Comparison of ENCODE assay signal across 8 cellular contexts in genomic region chr18:23585007-23585871, GRCh38. TPM values are rescaled to one million over a fixed set of nuclear protein-coding genes. Genes with fewer than 3 reads are reported as not detected.
DNase-seq lines count a peak whose midpoint lies in the region; FAIRE-seq and TF ChIP-seq lines count a peak whose summit lies in the region.

No MANE protein-coding gene starts in this region.

- no peak for TF ChIP-seq POLR2A in H54 (IDR thresholded peaks at IDR 0.05; ENCODE audit: low read depth, low read length)

- H3K27me3 ChIP-seq in Loucy (ENCODE audit: insufficient read depth, low read length, poor library complexity, severe bottlenecking) = no peaks in the 10 kb centered on the region
- H3K27me3 ChIP-seq in skeletal muscle satellite cell (ENCODE audit: control insufficient read depth, insufficient read depth, low read length) = no peaks in the 10 kb centered on the region

- no peaks in the 10 kb centered on the region for H3K9me3 ChIP-seq in ES-I3 (ENCODE audit: control insufficient read depth, insufficient read depth, low read length)
- H3K9me3 ChIP-seq in Loucy (ENCODE audit: insufficient read depth, low read depth, low read length) = no peaks in the 10 kb centered on the region
- no peaks in the 10 kb centered on the region for H3K9me3 ChIP-seq in skeletal muscle satellite cell (replicated peaks; ENCODE audit: low read length)

- peaks cover 16% of the 10 kb centered on the region for H3K36me3 Mint-ChIP-seq in activated naive CD8-positive, alpha-beta T cell treated with anti-CD3 and anti-CD28 coated beads for 36 hours

- H3K36me3 ChIP-seq in ES-I3 (ENCODE audit: insufficient read depth, low read length) = no peaks in the 10 kb centered on the region; the same call in 1 of the 2 replicates
- H3K36me3 ChIP-seq in Loucy (ENCODE audit: insufficient read depth, low read length) = no peaks in the 10 kb centered on the region
- H3K36me3 ChIP-seq in skeletal muscle satellite cell (ENCODE audit: insufficient read depth, low read length) = no peaks in the 10 kb centered on the region

- H3K4me3 Mint-ChIP-seq in activated naive CD8-positive, alpha-beta T cell treated with anti-CD3 and anti-CD28 coated beads for 36 hours = peak overlapping the region; percentile 93

- H3K4me3 ChIP-seq in Loucy (ENCODE audit: low read length, poor library complexity, severe bottlenecking) (peak overlapping the region; percentile 98), iPS-11a (ENCODE audit: low read depth, low read length) (peak overlapping the region; percentile 73), skeletal muscle satellite cell (ENCODE audit: low read length) (peak overlapping the region; percentile 94)

- H3K9me3 Mint-ChIP-seq in activated naive CD8-positive, alpha-beta T cell treated with anti-CD3 and anti-CD28 coated beads for 36 hours = no peaks in the 10 kb centered on the region

- no peaks in the 10 kb centered on the region for H3K9me2 ChIP-seq in Loucy (replicated peaks; ENCODE audit: low read depth, low read length)

- H3K4me1 Mint-ChIP-seq in activated naive CD8-positive, alpha-beta T cell treated with anti-CD3 and anti-CD28 coated beads for 36 hours = peaks cover 35% of the 10 kb centered on the region

- H3F3A ChIP-seq in Loucy (ENCODE audit: low read depth) = no peaks in the 10 kb centered on the region

- H2AFZ ChIP-seq in Loucy (ENCODE audit: low read length) = peak overlapping the region; percentile 96

- H3K9ac ChIP-seq in ES-I3 (ENCODE audit: low read depth, low read length) (peak overlapping the region; percentile 95), Loucy (ENCODE audit: low read depth, low read length, poor library complexity, severe bottlenecking) (peak overlapping the region; percentile 88), skeletal muscle satellite cell (ENCODE audit: low read depth, low read length) (peak overlapping the region; percentile 99)

- H3K4me1 ChIP-seq in ES-I3 (ENCODE audit: insufficient read depth, low read length) (peaks cover 11% of the 10 kb centered on the region), Loucy (ENCODE audit: insufficient read depth, low read length, poor library complexity, severe bottlenecking) (peaks cover 49% of the 10 kb centered on the region), skeletal muscle satellite cell (ENCODE audit: control insufficient read depth, insufficient read depth, low read length) (peaks cover 46% of the 10 kb centered on the region)

- DNase-seq in activated naive CD8-positive, alpha-beta T cell treated with anti-CD3 and anti-CD28 coated beads for 36 hours = peak; percentile 16
- DNase-seq in H54 (ENCODE audit: insufficient read length, low spot score) (no peak), NCI-H446 (lab: John Stamatoyannopoulos, UW) (no peak)
- DNase-seq in activated CD8-positive, alpha-beta memory T cell treated with anti-CD3 and anti-CD28 coated beads for 24 hours = no peak

- H3K79me2 ChIP-seq in Loucy (ENCODE audit: insufficient read depth, low read length) = peaks cover 57% of the 10 kb centered on the region

- peaks cover 19% of the 10 kb centered on the region for H4K20me1 ChIP-seq in Loucy (ENCODE audit: insufficient read depth, low read length, poor library complexity, severe bottlenecking)

- FAIRE-seq in H54 (lab: Jason Lieb, UNC) = no peak

- H3K4me2 ChIP-seq in Loucy (ENCODE audit: low read depth, low read length, poor library complexity, severe bottlenecking) = peak overlapping the region; percentile 96
- peak overlapping the region; percentile 97 for H3K4me2 ChIP-seq in skeletal muscle satellite cell (ENCODE audit: low read length)

- no peak for TF ChIP-seq CTCF in Loucy (conservative IDR thresholded peaks at IDR 0.05; ENCODE audit: low read length)

- H3K27me3 Mint-ChIP-seq in activated naive CD8-positive, alpha-beta T cell treated with anti-CD3 and anti-CD28 coated beads for 36 hours = peaks cover 4% of the 10 kb centered on the region

- peak overlapping the region; percentile 88 for H3K27ac Mint-ChIP-seq in activated naive CD8-positive, alpha-beta T cell treated with anti-CD3 and anti-CD28 coated beads for 36 hours

RNA-seq across cellular contexts. Expression of gene NPC1, which starts 1.1 kb away (rescaled TPM):
- 10 to 100 TPM; 19.7 to 22.3 TPM for total RNA-seq in activated naive CD8-positive, alpha-beta T cell treated with anti-CD3 and anti-CD28 coated beads for 36 hours
- total RNA-seq in skeletal muscle satellite cell (2012; rRNA removed) = 38.0 and 72.2 TPM in 2 replicates
